Comparison of ENCODE assay signal across 35 cellular contexts in the genomic region with DNA sequence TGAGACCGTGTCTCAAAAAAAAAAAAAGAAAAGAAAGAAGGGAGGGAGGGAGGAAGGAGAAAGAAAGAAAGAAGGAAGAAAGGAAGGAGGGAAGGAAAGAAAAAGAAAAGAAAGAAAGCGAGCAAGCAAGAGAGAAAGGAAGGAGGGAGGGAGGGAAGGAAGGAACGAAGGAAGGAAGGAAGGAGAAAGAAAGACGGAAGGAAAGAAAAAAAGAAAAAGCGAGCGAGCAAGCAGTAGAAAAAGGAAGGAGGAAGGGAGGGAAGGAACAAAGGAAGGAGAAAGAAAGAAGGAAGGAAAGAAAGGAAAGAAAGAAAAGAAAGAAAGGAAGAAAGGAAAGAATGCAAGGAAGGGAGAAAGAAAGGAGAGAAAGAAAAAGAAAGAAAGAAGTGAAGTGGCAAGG.
"Had no signal": no experiment of that assay in that cellular context is flagged by ENCODE, and none has a peak within 500 bp of the region (broad histone marks: within the 10 kb centered on the region; RNA-seq: fewer than 3 reads in every experiment).

No MANE protein-coding gene starts in this region.

- DNase-seq: Karpas-422, Kasumi-1, MG63, MM.1S, MV-4-11, NCI-H1048, NCI-H1092, NCI-H1092 treated with DMSO at 0.1 percent for 48 hours, NCI-H1105, NCI-H1105 treated with DMSO at 0.1 percent for 48 hours, NCI-H1417, NCI-H1417 treated with DMSO at 0.1 percent for 48 hours, NCI-H1436 treated with DMSO at 0.1 percent for 48 hours, NCI-H146, NCI-H1694, NCI-H1694 treated with DMSO at 0.1 percent for 48 hours, NCI-H187, NCI-H187 treated with DMSO at 0.1 percent for 48 hours, NCI-H1930, NCI-H2029, NCI-H2029 treated with DMSO at 0.1 percent for 48 hours, NCI-H2081, NCI-H2081 treated with DMSO at 0.1 percent for 48 hours, NCI-H2107, NCI-H2171, NCI-H2171 treated with DMSO at 0.1 percent for 48 hours, NCI-H2227 treated with DMSO at 0.1 percent for 48 hours, NCI-H226, NCI-H345, NCI-H446, NCI-H446 treated with DMSO at 0.1 percent for 48 hours, NCI-H510A, NCI-H510A treated with DMSO at 0.1 percent for 48 hours, NCI-H524, NCI-H524 treated with DMSO at 0.1 percent for 48 hours had no signal

- H3K36me3 ChIP-seq: MG63 had no signal

- H3K27me3 ChIP-seq: MG63 had no signal

- H3K4me3 ChIP-seq: MG63 had no signal

- H3K9me3 ChIP-seq: MG63 had no signal
